9 cellular contexts compared by ENCODE assay signal in the genomic region with DNA sequence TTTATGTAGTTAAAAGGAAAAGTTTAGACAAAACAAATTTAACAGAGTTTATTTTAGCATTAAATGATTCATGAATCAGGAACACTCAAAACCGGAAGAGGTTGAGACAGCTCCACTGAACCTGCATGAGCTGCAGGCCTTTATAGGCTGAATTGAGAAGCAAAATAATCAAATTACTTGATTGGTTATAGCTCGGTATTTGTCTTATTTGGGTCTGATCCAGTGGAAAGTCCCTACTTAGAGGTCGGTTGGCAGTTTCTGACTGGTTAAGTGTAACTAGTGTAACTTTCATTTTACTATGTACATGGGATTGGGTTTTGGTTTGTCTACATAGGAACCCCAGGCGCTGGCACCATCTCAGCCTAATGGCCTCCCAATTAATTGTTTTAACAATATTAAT.
DNase-seq lines count a peak whose midpoint lies in the region; ATAC-seq and TF ChIP-seq lines count a peak whose summit lies in the region.
"Had no signal": no experiment of that assay in that cellular context is flagged by ENCODE, and none has a peak within 500 bp of the region (broad histone marks: within the 10 kb centered on the region; RNA-seq: fewer than 3 reads in every experiment).

No MANE protein-coding gene starts in this region.

- WGBS in transverse colon (ENCODE audit: low coverage in 1 of 2), 2 donors = 42 to 45% methylated on average over 4 of the region's 4 CpGs

- peak overlapping the region; percentile 18 for H3K4me2 ChIP-seq in skeletal muscle satellite cell (ENCODE audit: low read length)

- DNase-seq in astrocyte of the hippocampus (ENCODE audit: low read depth, low spot score) = peak; percentile 31
- no peak for DNase-seq in transverse colon
- DNase-seq in right atrium auricular region (ENCODE audit: low spot score) = no peak
- DNase-seq in HuH-7 (ENCODE audit: low spot score) = no peak
- DNase-seq: lower lobe of right lung, NCI-H187 had no signal

- H3K27ac ChIP-seq in transverse colon (no peak overlapping the region), right atrium auricular region (no peak overlapping the region)
- H3K27ac ChIP-seq: lower lobe of right lung had no signal

- intact Hi-C loops in transverse colon (cut with DNase I; ENCODE audit: low total_unique reads) = no loop called here

- TF ChIP-seq POLR2A in transverse colon (IDR thresholded peaks at IDR 0.05) = no peak

- ATAC-seq in GM18907 (IDR thresholded peaks at IDR 0.05; ENCODE audit: unreplicated experiment) = peak; percentile 65
- peak; percentile 53 for ATAC-seq in HG02759 (IDR thresholded peaks at IDR 0.05; ENCODE audit: unreplicated experiment)

- in situ Hi-C loops in transverse colon (cut with MboI; ENCODE audit: low pct_ligation_motif_present in 1 of 4, low pct_unique_long_range_greater_than_20kb in 1 of 4, low sequenced_read_pairs in 3 of 4) = no loop called here

- no peak overlapping the region for H3K4me3 ChIP-seq in skeletal muscle satellite cell (ENCODE audit: low read length)
- H3K4me3 ChIP-seq in transverse colon = no peak overlapping the region
- no peak overlapping the region for H3K4me3 ChIP-seq in right atrium auricular region
- H3K4me3 ChIP-seq: lower lobe of right lung had no signal

- peaks cover 15% of the 10 kb centered on the region for H3K4me1 ChIP-seq in skeletal muscle satellite cell (ENCODE audit: control insufficient read depth, insufficient read depth, low read length)
- H3K4me1 ChIP-seq in transverse colon = peaks cover 0 to 6% (median 2%) of the 10 kb centered on the region in 4 donors
- H3K4me1 ChIP-seq in right atrium auricular region = no peaks in the 10 kb centered on the region
- H3K4me1 ChIP-seq: lower lobe of right lung had no signal

- H3K27me3 ChIP-seq in skeletal muscle satellite cell (ENCODE audit: control insufficient read depth, insufficient read depth, low read length) = no peaks in the 10 kb centered on the region
- no peaks in the 10 kb centered on the region for H3K27me3 ChIP-seq in transverse colon
- H3K27me3 ChIP-seq in right atrium auricular region = no peaks in the 10 kb centered on the region

- no peak for TF ChIP-seq EP300 in transverse colon (IDR thresholded peaks at IDR 0.05; ENCODE audit: low read depth)

- TF ChIP-seq CTCF in transverse colon (IDR thresholded peaks at IDR 0.05) (no peak), right atrium auricular region (IDR thresholded peaks at IDR 0.05) (no peak)

- no peaks in the 10 kb centered on the region for H3K9me3 ChIP-seq in skeletal muscle satellite cell (replicated peaks; ENCODE audit: low read length)
- H3K9me3 ChIP-seq in transverse colon = peaks cover 0 to 5% of the 10 kb centered on the region in 2 donors
- H3K9me3 ChIP-seq in right atrium auricular region = no peaks in the 10 kb centered on the region
- H3K9me3 ChIP-seq: lower lobe of right lung had no signal

- no peaks in the 10 kb centered on the region for H3K36me3 ChIP-seq in skeletal muscle satellite cell (ENCODE audit: insufficient read depth, low read length)
- H3K36me3 ChIP-seq in transverse colon = no peaks in the 10 kb centered on the region
- H3K36me3 ChIP-seq in right atrium auricular region = no peaks in the 10 kb centered on the region
- H3K36me3 ChIP-seq: lower lobe of right lung had no signal

- H3K9ac ChIP-seq in skeletal muscle satellite cell (ENCODE audit: low read depth, low read length) = peak overlapping the region; percentile 2
